In the genomic region with DNA sequence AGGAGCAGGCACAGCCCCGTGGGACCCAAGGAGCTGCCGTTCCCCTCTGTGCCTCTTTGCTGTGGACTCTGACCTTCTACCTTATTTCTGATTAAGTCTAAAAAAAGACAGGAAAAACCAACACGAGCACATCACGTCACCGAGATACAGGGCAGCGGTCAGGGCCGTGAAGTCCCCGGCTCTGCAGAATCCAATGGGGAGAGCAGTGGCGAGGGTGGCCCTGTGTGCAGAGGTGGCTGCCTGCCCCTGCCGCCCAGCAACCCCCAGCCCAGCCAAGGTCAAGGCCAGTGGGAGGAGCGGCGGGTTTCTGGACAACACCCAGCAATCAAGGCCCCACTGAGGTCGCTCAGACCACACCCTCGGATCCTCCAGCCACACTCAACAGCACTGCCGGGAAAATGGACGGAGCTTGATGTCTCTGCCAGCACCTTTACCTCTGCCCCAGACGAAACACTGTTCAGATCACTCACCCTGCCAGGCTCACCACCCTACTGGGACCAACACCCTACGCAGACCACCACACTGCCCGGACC, we compare ENCODE assay signal across 1 cellular context.
TF ChIP-seq lines count a peak whose summit lies in the region.

No MANE protein-coding gene starts in this region.

TF ChIP-seq in HepG2, 621 proteins besides CTCF, POLR2A, EP300 and RAD21 (continued from another document and continues in another):
- TF ChIP-seq, protein P1, sequence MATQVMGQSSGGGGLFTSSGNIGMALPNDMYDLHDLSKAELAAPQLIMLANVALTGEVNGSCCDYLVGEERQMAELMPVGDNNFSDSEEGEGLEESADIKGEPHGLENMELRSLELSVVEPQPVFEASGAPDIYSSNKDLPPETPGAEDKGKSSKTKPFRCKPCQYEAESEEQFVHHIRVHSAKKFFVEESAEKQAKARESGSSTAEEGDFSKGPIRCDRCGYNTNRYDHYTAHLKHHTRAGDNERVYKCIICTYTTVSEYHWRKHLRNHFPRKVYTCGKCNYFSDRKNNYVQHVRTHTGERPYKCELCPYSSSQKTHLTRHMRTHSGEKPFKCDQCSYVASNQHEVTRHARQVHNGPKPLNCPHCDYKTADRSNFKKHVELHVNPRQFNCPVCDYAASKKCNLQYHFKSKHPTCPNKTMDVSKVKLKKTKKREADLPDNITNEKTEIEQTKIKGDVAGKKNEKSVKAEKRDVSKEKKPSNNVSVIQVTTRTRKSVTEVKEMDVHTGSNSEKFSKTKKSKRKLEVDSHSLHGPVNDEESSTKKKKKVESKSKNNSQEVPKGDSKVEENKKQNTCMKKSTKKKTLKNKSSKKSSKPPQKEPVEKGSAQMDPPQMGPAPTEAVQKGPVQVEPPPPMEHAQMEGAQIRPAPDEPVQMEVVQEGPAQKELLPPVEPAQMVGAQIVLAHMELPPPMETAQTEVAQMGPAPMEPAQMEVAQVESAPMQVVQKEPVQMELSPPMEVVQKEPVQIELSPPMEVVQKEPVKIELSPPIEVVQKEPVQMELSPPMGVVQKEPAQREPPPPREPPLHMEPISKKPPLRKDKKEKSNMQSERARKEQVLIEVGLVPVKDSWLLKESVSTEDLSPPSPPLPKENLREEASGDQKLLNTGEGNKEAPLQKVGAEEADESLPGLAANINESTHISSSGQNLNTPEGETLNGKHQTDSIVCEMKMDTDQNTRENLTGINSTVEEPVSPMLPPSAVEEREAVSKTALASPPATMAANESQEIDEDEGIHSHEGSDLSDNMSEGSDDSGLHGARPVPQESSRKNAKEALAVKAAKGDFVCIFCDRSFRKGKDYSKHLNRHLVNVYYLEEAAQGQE (IDR thresholded peaks at IDR 0.05; ENCODE audit: borderline replicate concordance in 1 of 2, low read depth in 1 of 2, low read length in 2 of 2), result no peak
- TF ChIP-seq ZBTB33 (CRISPR knock-in tag; IDR thresholded peaks at IDR 0.05), result no peak
- no peak for TF ChIP-seq ZNF644 (CRISPR knock-in tag; IDR thresholded peaks at IDR 0.05; ENCODE audit: low read depth)
- TF ChIP-seq TARDBP (CRISPR knock-in tag; IDR thresholded peaks at IDR 0.05), result peak; percentile 17; the same call in 1 of the 2 replicates
- TF ChIP-seq NKX3-1 (CRISPR knock-in tag; IDR thresholded peaks at IDR 0.05), result no peak
- no peak for TF ChIP-seq ZNF749 (CRISPR knock-in tag; IDR thresholded peaks at IDR 0.05; ENCODE audit: borderline replicate concordance)
- TF ChIP-seq RARA (CRISPR knock-in tag; IDR thresholded peaks at IDR 0.05), result peak; percentile 88
- TF ChIP-seq ZNF281 (CRISPR knock-in tag; IDR thresholded peaks at IDR 0.05; ENCODE audit: borderline replicate concordance), result peak; percentile 52; the same call in 1 of the 2 replicates
- 0 out of 2 replicates have a peak, but pooled peaks have one; percentile 11 for TF ChIP-seq HNF4A (CRISPR knock-in tag; IDR thresholded peaks at IDR 0.05)
- TF ChIP-seq NFRKB (IDR thresholded peaks at IDR 0.05), result no peak
- peak; percentile 27; the same call in 1 of the 2 replicates for TF ChIP-seq GATAD2A (CRISPR knock-in tag; IDR thresholded peaks at IDR 0.05)
- TF ChIP-seq MTA1 (CRISPR knock-in tag; IDR thresholded peaks at IDR 0.05; ENCODE audit: borderline replicate concordance), result peak; percentile 85; the same call in 1 of the 2 replicates
- no peak for TF ChIP-seq MAF1 (CRISPR knock-in tag; IDR thresholded peaks at IDR 0.05; ENCODE audit: borderline replicate concordance)
- TF ChIP-seq RXRA (CRISPR knock-in tag; IDR thresholded peaks at IDR 0.05), result peak; percentile 85
- TF ChIP-seq ATF2 (CRISPR knock-in tag; IDR thresholded peaks at IDR 0.05), result 0 out of 2 replicates have a peak, but pooled peaks have one; percentile 17
- no peak for TF ChIP-seq JARID2 (CRISPR knock-in tag; IDR thresholded peaks at IDR 0.05; ENCODE audit: insufficient replicate concordance)
- TF ChIP-seq ZNF530 (CRISPR knock-in tag; IDR thresholded peaks at IDR 0.05; ENCODE audit: low read depth), result no peak
- TF ChIP-seq WIZ (CRISPR knock-in tag; IDR thresholded peaks at IDR 0.05), result no peak
- TF ChIP-seq ZNF670 (CRISPR knock-in tag; IDR thresholded peaks at IDR 0.05; ENCODE audit: borderline replicate concordance), result no peak
- no peak for TF ChIP-seq ZBTB4 (CRISPR knock-in tag; IDR thresholded peaks at IDR 0.05; ENCODE audit: borderline replicate concordance)
- no peak for TF ChIP-seq ZBTB39 (CRISPR knock-in tag; IDR thresholded peaks at IDR 0.05)
- TF ChIP-seq CREBL2 (CRISPR knock-in tag; IDR thresholded peaks at IDR 0.05; ENCODE audit: borderline replicate concordance), result no peak
- peak; percentile 54; the same call in 1 of the 2 replicates for TF ChIP-seq ZNF746 (CRISPR knock-in tag; IDR thresholded peaks at IDR 0.05)
- TF ChIP-seq ZNF761 (CRISPR knock-in tag; conservative IDR thresholded peaks at IDR 0.05), result no peak
- TF ChIP-seq ZNF142 (CRISPR knock-in tag; IDR thresholded peaks at IDR 0.05), result no peak
- no peak for TF ChIP-seq SNAPC2 (CRISPR knock-in tag; IDR thresholded peaks at IDR 0.05)
- no peak for TF ChIP-seq ZZZ3 (CRISPR knock-in tag; IDR thresholded peaks at IDR 0.05; ENCODE audit: borderline replicate concordance)
- TF ChIP-seq KDM5A (IDR thresholded peaks at IDR 0.05; ENCODE audit: borderline replicate concordance, low read length), result no peak
- no peak for TF ChIP-seq SP4 (CRISPR knock-in tag; IDR thresholded peaks at IDR 0.05)
- peak; percentile 55; the same call in 1 of the 2 replicates for TF ChIP-seq BCL6 (CRISPR knock-in tag; IDR thresholded peaks at IDR 0.05)
- TF ChIP-seq NR2F6 (IDR thresholded peaks at IDR 0.05), result peak; percentile 61
- peak; percentile 81 for TF ChIP-seq NR2F6 (CRISPR knock-in tag; IDR thresholded peaks at IDR 0.05)
- peak; percentile 38; the same call in 1 of the 2 replicates for TF ChIP-seq GABPB1 (CRISPR knock-in tag; IDR thresholded peaks at IDR 0.05)
- peak; percentile 69 for TF ChIP-seq NR2C2 (CRISPR knock-in tag; IDR thresholded peaks at IDR 0.05; ENCODE audit: borderline replicate concordance)
- no peak for TF ChIP-seq ZNF30 (CRISPR knock-in tag; IDR thresholded peaks at IDR 0.05)
